37 cellular contexts compared by ENCODE assay signal in genomic region chr11:76240666-76241065, GRCh38. TPM values are rescaled to one million over a fixed set of nuclear protein-coding genes. Genes with fewer than 3 reads are reported as not detected.
"Had no signal": no experiment of that assay in that cellular context is flagged by ENCODE, and none has a peak within 500 bp of the region (broad histone marks: within the 10 kb centered on the region; RNA-seq: fewer than 3 reads in every experiment).

No MANE protein-coding gene starts in this region.

- H3K4me1 ChIP-seq: ascending aorta, breast epithelium had no signal

- H3K9me3 ChIP-seq: ascending aorta, body of pancreas, breast epithelium had no signal

- H2AFZ ChIP-seq: PC-9 had no signal

- DNase-seq: activated CD4-positive, alpha-beta memory T cell treated with anti-CD3 and anti-CD28 coated beads for 36 hours; activated CD4-positive, alpha-beta T cell treated with anti-CD3 and anti-CD28 coated beads for 36 hours; activated CD4-positive, alpha-beta T cell treated with anti-CD3 and anti-CD28 coated beads, Interleukin-2, amount 50 U/mL, for 1 hour; activated effector memory CD4-positive, alpha-beta T cell treated with anti-CD3 and anti-CD28 coated beads, Interleukin-2, amount 50 U/mL, for 16 hours; activated naive CD4-positive, alpha-beta T cell; activated naive CD4-positive, alpha-beta T cell treated with anti-CD3 and anti-CD28 coated beads, Interleukin-2, amount 50 U/mL, for 16 hours; activated naive CD8-positive, alpha-beta T cell treated with anti-CD3 and anti-CD28 coated beads for 36 hours; activated T-cell treated with anti-CD3 and anti-CD28 coated beads, Interleukin-2, amount 50 U/mL, for 1 hour; activated T-cell treated with anti-CD3 and anti-CD28 coated beads, Interleukin-2, amount 50 U/mL, for 72 hours; amniotic stem cell; body of pancreas; MM.1S; MV-4-11; NCI-H1092 treated with DMSO at 0.1 percent for 48 hours; NCI-H1417; NCI-H187; NCI-H2029 treated with DMSO at 0.1 percent for 48 hours; NCI-H2107; NCI-H2171; NCI-H510A; NCI-H526; NCI-H748 treated with DMSO at 0.1 percent for 48 hours; PC-9; SW 1271; T-helper 1 cell; T-helper 2 cell; T-helper 9 cell; WERI-Rb-1 had no signal

- H3K27me3 Mint-ChIP-seq: activated CD4-positive, alpha-beta memory T cell treated with anti-CD3 and anti-CD28 coated beads for 36 hours; activated T-helper 17 cell treated with anti-CD3 and anti-CD28 coated beads, Interleukin-2, amount 50 U/mL, for 72 hours had no signal

- H3K9ac ChIP-seq: KMS-11 had no signal

- H3K4me3 Mint-ChIP-seq: activated CD4-positive, alpha-beta memory T cell treated with anti-CD3 and anti-CD28 coated beads for 36 hours; activated CD4-positive, alpha-beta T cell treated with anti-CD3 and anti-CD28 coated beads for 36 hours; activated naive CD8-positive, alpha-beta T cell treated with anti-CD3 and anti-CD28 coated beads for 36 hours; activated T-cell treated with anti-CD3 and anti-CD28 coated beads, Interleukin-2, amount 50 U/mL, for 72 hours; activated T-helper 17 cell treated with anti-CD3 and anti-CD28 coated beads, Interleukin-2, amount 50 U/mL, for 72 hours had no signal

- H3K9me3 Mint-ChIP-seq: activated CD4-positive, alpha-beta memory T cell treated with anti-CD3 and anti-CD28 coated beads for 36 hours; activated T-cell treated with anti-CD3 and anti-CD28 coated beads, Interleukin-2, amount 50 U/mL, for 72 hours; activated T-helper 17 cell treated with anti-CD3 and anti-CD28 coated beads, Interleukin-2, amount 50 U/mL, for 72 hours had no signal

- H3K4me3 ChIP-seq: ascending aorta, body of pancreas, breast epithelium, PC-9 had no signal

- H3K4me2 ChIP-seq: KMS-11, PC-9 had no signal

- FAIRE-seq: RCC 7860 had no signal

- H3K36me3 ChIP-seq: ascending aorta, breast epithelium, WERI-Rb-1 had no signal

- H3K27ac ChIP-seq: ascending aorta, body of pancreas, breast epithelium, KMS-11, PC-9, RWPE1, WERI-Rb-1 had no signal

- ATAC-seq: activated CD4-positive, alpha-beta T cell treated with anti-CD3 and anti-CD28 coated beads for 36 hours; activated T-cell treated with anti-CD3 and anti-CD28 coated beads, Interleukin-2, amount 50 U/mL, for 72 hours; activated T-helper 17 cell treated with anti-CD3 and anti-CD28 coated beads, Interleukin-2, amount 50 U/mL, for 72 hours; body of pancreas; Right ventricle myocardium inferior had no signal

- H3K27me3 ChIP-seq: ascending aorta, body of pancreas, breast epithelium had no signal

- H3K27ac Mint-ChIP-seq: activated CD4-positive, alpha-beta memory T cell treated with anti-CD3 and anti-CD28 coated beads for 36 hours; activated CD4-positive, alpha-beta T cell treated with anti-CD3 and anti-CD28 coated beads for 36 hours; activated naive CD8-positive, alpha-beta T cell treated with anti-CD3 and anti-CD28 coated beads for 36 hours; activated T-cell treated with anti-CD3 and anti-CD28 coated beads, Interleukin-2, amount 50 U/mL, for 72 hours; activated T-helper 17 cell treated with anti-CD3 and anti-CD28 coated beads, Interleukin-2, amount 50 U/mL, for 72 hours had no signal

RNA-seq across cellular contexts. Expression of gene WNT11, which starts 34.4 kb away (rescaled TPM):
- total RNA-seq: activated CD4-positive, alpha-beta memory T cell treated with anti-CD3 and anti-CD28 coated beads for 36 hours; activated CD4-positive, alpha-beta T cell treated with anti-CD3 and anti-CD28 coated beads for 36 hours; activated naive CD8-positive, alpha-beta T cell treated with anti-CD3 and anti-CD28 coated beads for 36 hours; activated T-helper 17 cell treated with anti-CD3 and anti-CD28 coated beads, Interleukin-2, amount 50 U/mL, for 72 hours; LHCN-M2; OCI-LY7; PC-9 had no signal
